ENCODE assay signal across 8 cellular contexts in the genomic region with DNA sequence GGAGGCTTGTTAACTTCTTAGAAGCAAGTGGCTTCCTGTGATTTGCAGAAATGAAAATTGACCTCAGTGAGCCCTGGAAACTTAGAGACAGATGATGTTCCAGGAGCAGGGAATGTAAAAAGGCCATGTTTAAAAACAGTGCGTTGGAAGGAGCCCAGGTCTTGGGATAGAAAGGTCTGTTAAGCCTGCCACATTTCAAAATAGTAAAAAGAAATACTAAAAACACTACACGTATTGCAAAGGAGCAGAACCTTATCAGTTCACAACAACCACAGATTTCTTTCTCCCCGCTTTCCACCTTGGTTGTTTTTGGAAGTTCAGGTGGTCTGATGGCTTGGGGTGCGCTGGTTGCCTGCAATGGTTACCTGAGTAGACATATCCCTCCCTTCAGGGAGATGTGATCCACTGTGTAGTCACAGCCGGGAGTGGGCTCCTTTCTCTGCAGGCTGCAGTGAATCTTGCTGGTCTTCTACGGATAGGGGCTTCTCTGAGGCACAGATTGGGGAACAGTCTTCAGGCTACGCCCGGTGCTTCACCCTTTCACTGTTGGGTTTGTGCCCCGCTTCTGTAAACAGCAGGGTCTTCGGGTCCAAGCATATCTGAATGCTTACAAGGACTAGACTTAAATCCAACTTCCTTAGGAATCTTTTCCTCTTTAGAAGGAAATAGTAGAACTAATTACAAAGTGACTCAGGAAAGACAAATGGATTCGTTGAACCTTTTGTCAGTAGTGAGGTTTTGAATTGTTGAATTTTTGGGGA. TPM values are rescaled to one million over a fixed set of nuclear protein-coding genes. Genes with fewer than 3 reads are reported as not detected.
DNase-seq lines count a peak whose midpoint lies in the region; ATAC-seq and TF ChIP-seq lines count a peak whose summit lies in the region.

No MANE protein-coding gene starts in this region.

- peak overlapping the region; percentile 96 for H3K4me3 Mint-ChIP-seq in glutamatergic neuron (ENCODE audit: unreplicated experiment)

- no peak for ATAC-seq in HG03520 (IDR thresholded peaks at IDR 0.05; ENCODE audit: unreplicated experiment)

- DNase-seq in DMS53 (lab: John Stamatoyannopoulos, UW) (peak; percentile 42), DMS53 treated with DMSO at 0.1 percent for 48 hours (lab: John Stamatoyannopoulos, UW; ENCODE audit: unreplicated experiment) (no peak), SK-N-DZ (ENCODE audit: low spot score) (peak; percentile 38), glutamatergic neuron (no peak), HPDE6-E6E7 (ENCODE audit: extremely low spot score) (no peak)
- no peak for DNase-seq in stimulated activated CD8-positive, alpha-beta memory T cell treated with anti-CD3 and anti-CD28 coated beads, Interleukin-4, amount 100 ng/mL, for 48 hours

- peaks cover 40% of the 10 kb centered on the region for H3K4me1 Mint-ChIP-seq in glutamatergic neuron (ENCODE audit: low read depth, unreplicated experiment)

- peaks cover 16% of the 10 kb centered on the region for H3K9me3 Mint-ChIP-seq in glutamatergic neuron (ENCODE audit: unreplicated experiment)

- peak overlapping the region; percentile 50 to 89 (median 75) for H3K4me3 ChIP-seq in skin epidermis

- no peak for TF ChIP-seq CTCF in glutamatergic neuron (IDR thresholded peaks at IDR 0.05; ENCODE audit: partially characterized antibody, unreplicated experiment)

- H3K27me3 Mint-ChIP-seq in glutamatergic neuron (ENCODE audit: unreplicated experiment), result peaks cover 5% of the 10 kb centered on the region

- peak overlapping the region; percentile 88 for H3K27ac Mint-ChIP-seq in glutamatergic neuron (ENCODE audit: unreplicated experiment)

- no peaks in the 10 kb centered on the region for H3K36me3 Mint-ChIP-seq in glutamatergic neuron (ENCODE audit: unreplicated experiment)

- H3K27ac ChIP-seq in skin epidermis, result peak overlapping the region in 19 of 21 experiments; percentile 35 to 98 (median 80)

RNA-seq across cellular contexts. Expression of a gene that starts 1.9 kb away (rescaled TPM):
- polyA plus RNA-seq in SK-N-DZ (2014; cell fraction: cytosol; rRNA removed), result 29.0 and 44.2 TPM in 2 replicates
- polyA plus RNA-seq in SK-N-DZ (2014; cell fraction: nucleus; rRNA removed), result 23.3 and 31.1 TPM in 2 replicates
- 62.5 TPM for total RNA-seq in glutamatergic neuron (ENCODE audit: unreplicated experiment)

Comparison
In these comparisons a context has a peak if more than half of its experiments do, and no peak if none do; other contexts are left out.
1. DNase-seq: peak in DMS53 (single experiment) and SK-N-DZ (single experiment); none in DMS53 treated with DMSO at 0.1 percent for 48 hours (single experiment), glutamatergic neuron (single experiment), stimulated activated CD8-positive, alpha-beta memory T cell treated with anti-CD3 and anti-CD28 coated beads, Interleukin-4, amount 100 ng/mL, for 48 hours (single experiment) and HPDE6-E6E7 (single experiment).